ENCODE assay signal across 25 cellular contexts in genomic region chr14:24263848-24264247, GRCh38. TPM values are rescaled to one million over a fixed set of nuclear protein-coding genes. Genes with fewer than 3 reads are reported as not detected.
A peak's percentile ranks its signal among the peaks of the same experiment; 100 is the strongest.
DNase-seq lines count a peak whose midpoint lies in the region; ATAC-seq and TF ChIP-seq lines count a peak whose summit lies in the region.
"Had no signal": no experiment of that assay in that cellular context is flagged by ENCODE, and none has a peak within 500 bp of the region (broad histone marks: within the 10 kb centered on the region; RNA-seq: fewer than 3 reads in every experiment).

No MANE protein-coding gene starts in this region.

- no peak overlapping the region for H3K23ac ChIP-seq in trophoblast cell (ENCODE audit: low read length)

- peak overlapping the region; percentile 81 for H3K14ac ChIP-seq in trophoblast cell (ENCODE audit: low read length)

- peaks cover 10% of the 10 kb centered on the region for H3K79me2 ChIP-seq in trophoblast cell (ENCODE audit: control insufficient read depth, insufficient read depth, low read length, poor library complexity)

- WGBS in trophoblast cell (ENCODE audit: extremely low coverage, insufficient coverage, insufficient read length), result no CpG with 5 or more reads among the region's 6 CpGs

- H3K27ac ChIP-seq in RWPE1 (peak overlapping the region; percentile 96), trophoblast cell (ENCODE audit: low read depth, low read length) (peak overlapping the region; percentile 98)
- H3K27ac ChIP-seq: BLaER1 treated with 17β-estradiol and CSF1 and Interleukin-3, amounts not matched to agents 10 nM and 100 nM; cardiac muscle cell; colonic mucosa; esophagus muscularis mucosa; neutrophil had no signal

- no peak overlapping the region for H4K12ac ChIP-seq in trophoblast cell (ENCODE audit: low read depth, low read length)

- H3K4me3 ChIP-seq in epithelial cell of esophagus (ENCODE audit: low read length), result peak overlapping the region; percentile 55
- H3K4me3 ChIP-seq in trophoblast cell (ENCODE audit: low read depth, low read length), result no peak overlapping the region
- H3K4me3 ChIP-seq: BLaER1 treated with 17β-estradiol and CSF1 and Interleukin-3, amounts not matched to agents 10 nM and 100 nM; cardiac muscle cell; colonic mucosa; esophagus muscularis mucosa had no signal

- H3K4me1 ChIP-seq in trophoblast cell (ENCODE audit: control insufficient read depth in 1 of 2, insufficient read depth in 2 of 2, low read length in 2 of 2), result peaks cover 35 to 37% of the 10 kb centered on the region in 2 experiments
- H3K4me1 ChIP-seq: colonic mucosa had no signal

- peak overlapping the region; percentile 86 for H2BK120ac ChIP-seq in trophoblast cell (ENCODE audit: insufficient read depth, low read length, poor library complexity)

- H3K36me3 ChIP-seq in trophoblast cell (ENCODE audit: control insufficient read depth in 1 of 2, insufficient read depth in 2 of 2, low read length in 2 of 2), result peaks cover 37 to 47% of the 10 kb centered on the region in 2 experiments
- H3K36me3 ChIP-seq: cardiac muscle cell had no signal

- H3K9ac ChIP-seq in trophoblast cell (ENCODE audit: low read length), result no peak overlapping the region

- H4K91ac ChIP-seq in trophoblast cell (ENCODE audit: low read depth, low read length), result peak overlapping the region; percentile 92

- peak overlapping the region; percentile 37 for H3K4ac ChIP-seq in trophoblast cell (ENCODE audit: low read depth, low read length)

- H3K27me3 ChIP-seq in trophoblast cell (ENCODE audit: insufficient read depth, low read length), result no peaks in the 10 kb centered on the region
- H3K27me3 ChIP-seq: BLaER1 treated with 17β-estradiol and CSF1 and Interleukin-3, amounts not matched to agents 10 nM and 100 nM; cardiac muscle cell; colonic mucosa; esophagus muscularis mucosa; neutrophil had no signal

- H3K18ac ChIP-seq in trophoblast cell (ENCODE audit: low read length), result peak overlapping the region; percentile 63

- peak overlapping the region; percentile 41 for H3K4me2 ChIP-seq in trophoblast cell (ENCODE audit: low read length)
- H3K4me2 ChIP-seq: BLaER1 treated with 17β-estradiol and CSF1 and Interleukin-3, amounts not matched to agents 10 nM and 100 nM had no signal

- ATAC-seq in HG02884 (IDR thresholded peaks at IDR 0.05; ENCODE audit: unreplicated experiment) (no peak), HG03565 (IDR thresholded peaks at IDR 0.05; ENCODE audit: unreplicated experiment) (no peak)
- ATAC-seq: activated CD4-positive, alpha-beta T cell treated with anti-CD3 and anti-CD28 coated beads for 36 hours; activated CD8-positive, alpha-beta T cell treated with anti-CD3 and anti-CD28 coated beads, Interleukin-2, amount 10 ng/mL, durations not matched to agents 7 days and 5 days; HCT116; left colon; sciatic nerve; SK-N-SH treated with all-trans-retinoic acid at 6 μM for 48 hours; stimulated activated naive B cell treated with anti-CD40 and anti-IgM and Interleukin-4, amounts not matched to agents 10 μg/mL and 1 μg/mL and 100 μg/mL, for 72 hours had no signal

- CTCF ChIA-PET in RWPE1 (lab: Yijun Ruan, JAX), result interaction anchor here (0.5 to 2.4 kb wide), 4 partner anchors 21 to 148 kb away, joined by 3 to 11 read pairs (median 3); partner anchors contain the start of genes LTB4R and TINF2

- H3K9me3 ChIP-seq in trophoblast cell (ENCODE audit: insufficient read depth, low read depth, low read length), result no peaks in the 10 kb centered on the region
- H3K9me3 ChIP-seq: BLaER1 treated with 17β-estradiol and CSF1 and Interleukin-3, amounts not matched to agents 10 nM and 100 nM; colonic mucosa; esophagus muscularis mucosa; neutrophil had no signal

- DNase-seq in RWPE1 (ENCODE audit: low spot score) (peak; percentile 56), epithelial cell of esophagus (ENCODE audit: low read depth) (peak; percentile 70), trophoblast cell (peak in 1 of 2 donors; percentile 79), NCI-H146 treated with DMSO at 0.1 percent for 48 hours (lab: John Stamatoyannopoulos, UW; ENCODE audit: unreplicated experiment) (no peak)
- DNase-seq: activated CD4-positive, alpha-beta T cell treated with anti-CD3 and anti-CD28 coated beads for 36 hours; activated CD8-positive, alpha-beta T cell treated with anti-CD3 and anti-CD28 coated beads, Interleukin-2, amount 10 ng/mL, durations not matched to agents 7 days and 5 days; colonic mucosa; DND-41; effector memory CD4-positive, alpha-beta T cell; left colon; mesenchymal stem cell; NCI-H1436 treated with DMSO at 0.1 percent for 48 hours; NCI-H2107; NCI-H446; stimulated activated naive B cell treated with anti-CD40 and anti-IgM and Interleukin-4, amounts not matched to agents 10 μg/mL and 1 μg/mL and 100 μg/mL, for 72 hours; T-helper 2 cell had no signal

- TF ChIP-seq CTCF in RWPE1 (conservative IDR thresholded peaks at IDR 0.05; ENCODE audit: low read depth), result no peak
- no peak for TF ChIP-seq CTCF in epithelial cell of esophagus (IDR thresholded peaks at IDR 0.05; ENCODE audit: insufficient read depth, low read depth, low read length, missing control alignments)

- peak overlapping the region; percentile 72 for H2AK5ac ChIP-seq in trophoblast cell (ENCODE audit: low read length)

- H3K79me1 ChIP-seq in trophoblast cell (ENCODE audit: low read length), result peaks cover 32% of the 10 kb centered on the region

- no peak overlapping the region for H2AFZ ChIP-seq in trophoblast cell (ENCODE audit: insufficient read depth, low read length, poor library complexity)

- POLR2A ChIA-PET in RWPE1 (lab: Yijun Ruan, JAX; ENCODE audit: low non-redundant PET), result interaction anchor here (0.7 to 1.1 kb wide), 2 partner anchors 21 to 35 kb away, joined by 3 read pairs; partner anchors contain the start of genes DHRS1, NOP9 and TINF2

- H4K8ac ChIP-seq in trophoblast cell (ENCODE audit: low read depth, low read length), result peak overlapping the region; percentile 68

- peak overlapping the region; percentile 76 for H2BK5ac ChIP-seq in trophoblast cell (ENCODE audit: low read depth, low read length, poor library complexity)

- H2BK12ac ChIP-seq in trophoblast cell (ENCODE audit: low read length), result peak overlapping the region; percentile 89

RNA-seq across cellular contexts. Expression of gene TGM1, which starts 0.9 kb away (rescaled TPM):
- polyA plus RNA-seq in trophoblast cell (2013), result 17.9 and 19.4 TPM in 2 replicates
- polyA plus RNA-seq: cardiac muscle cell had no signal

RNA-seq across cellular contexts. Expression of gene RABGGTA, which starts 7.5 kb away (rescaled TPM):
- polyA plus RNA-seq in trophoblast cell (2013), result 37.4 and 38.2 TPM in 2 replicates

RNA-seq across cellular contexts. Expression of gene TINF2, which starts 21.4 kb away (rescaled TPM):
- 57.3 and 58.6 TPM in 2 replicates for polyA plus RNA-seq in trophoblast cell (2013)

RNA-seq across cellular contexts. Expression of gene GMPR2, which starts 31.1 kb away (rescaled TPM):
- polyA plus RNA-seq in trophoblast cell (2013), result 46.9 and 47.7 TPM in 2 replicates

RNA-seq across cellular contexts. Expression of gene NEDD8, which starts 31.7 kb away (rescaled TPM):
- 290 and 306 TPM in 2 replicates for polyA plus RNA-seq in trophoblast cell (2013)
